In the genomic region with DNA sequence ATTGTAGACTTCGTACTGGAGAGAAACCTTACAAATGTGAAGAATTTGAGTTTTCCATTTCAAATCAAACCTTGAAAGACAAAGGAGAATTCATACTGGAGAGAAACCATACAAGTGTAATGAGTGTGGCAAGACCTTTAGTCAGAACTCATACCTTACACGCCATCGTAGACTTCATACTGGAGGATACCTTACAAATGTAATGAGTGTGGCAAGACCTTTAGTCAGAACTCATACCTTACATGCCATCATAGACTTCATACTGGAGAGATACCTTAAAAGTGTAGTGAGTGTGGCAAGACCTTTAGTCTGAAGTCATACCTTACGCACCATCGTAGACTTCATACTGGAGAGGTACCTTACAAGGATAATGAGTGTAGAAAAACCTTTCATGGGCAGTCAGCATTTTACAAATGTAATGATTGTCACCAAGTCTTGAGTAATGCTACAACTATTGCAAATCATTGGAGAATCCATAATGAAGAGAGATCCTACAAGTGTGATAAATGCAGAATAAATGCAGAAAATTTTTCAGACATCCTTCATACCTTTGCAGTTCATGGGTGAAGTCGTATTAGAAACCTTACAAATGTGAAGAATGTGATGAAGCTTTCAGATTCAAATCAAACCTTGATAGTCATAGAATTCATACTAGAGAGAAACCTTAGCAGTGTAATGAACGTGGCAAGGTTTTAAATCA, we compare ENCODE assay signal across 17 cellular contexts. TPM values are rescaled to one million over a fixed set of nuclear protein-coding genes. Genes with fewer than 3 reads are reported as not detected.
A peak's percentile ranks its signal among the peaks of the same experiment; 100 is the strongest.
DNase-seq lines count a peak whose midpoint lies in the region; ATAC-seq and TF ChIP-seq lines count a peak whose summit lies in the region.
"Had no signal": no experiment of that assay in that cellular context is flagged by ENCODE, and none has a peak within 500 bp of the region (broad histone marks: within the 10 kb centered on the region; RNA-seq: fewer than 3 reads in every experiment).

No MANE protein-coding gene starts in this region.

- no peak overlapping the region for H3K4me3 ChIP-seq in Caco-2 (ENCODE audit: low read depth, low read length)
- H3K4me3 ChIP-seq in HEK293 (ENCODE audit: low read depth, low read length), result no peak overlapping the region
- peak overlapping the region; percentile 64 for H3K4me3 ChIP-seq in endodermal cell (ENCODE audit: low read length)
- H3K4me3 ChIP-seq in trophoblast cell (ENCODE audit: low read depth, low read length), result no peak overlapping the region
- H3K4me3 ChIP-seq: GM12878, GM23338 had no signal

- H2AFZ ChIP-seq in trophoblast cell (ENCODE audit: insufficient read depth, low read length, poor library complexity), result no peak overlapping the region
- H2AFZ ChIP-seq: GM23338 had no signal

- WGBS in endodermal cell (ENCODE audit: insufficient coverage in 1 of 2, insufficient read length in 1 of 2), 2 experiments, result 71 to 87% methylated on average over 2 to 7 of the region's 7 CpGs
- WGBS in trophoblast cell (ENCODE audit: extremely low coverage, insufficient coverage, insufficient read length), result no CpG with 5 or more reads among the region's 7 CpGs

- no peak overlapping the region for H3K18ac ChIP-seq in trophoblast cell (ENCODE audit: low read length)

- intact Hi-C loops in Caco-2 (cut with micrococcal nuclease; ENCODE audit: unreplicated experiment), result no loop called here

- H3K27ac ChIP-seq in HEK293 (ENCODE audit: extremely low read depth, low read depth, low read length) (no peak overlapping the region), endodermal cell (ENCODE audit: low read depth, low read length) (no peak overlapping the region), trophoblast cell (ENCODE audit: low read depth, low read length) (no peak overlapping the region)
- H3K27ac ChIP-seq: C4-2B had no signal

- BruUV-seq in Caco-2 (replicated peaks; lab: Mats Ljungman, UMichigan), result TSS peak; percentile 4

- no peak overlapping the region for H4K12ac ChIP-seq in trophoblast cell (ENCODE audit: low read depth, low read length)

- H3K9ac ChIP-seq in endodermal cell (ENCODE audit: extremely low read depth, low read length, poor library complexity, severe bottlenecking) (no peak overlapping the region), trophoblast cell (ENCODE audit: low read length) (no peak overlapping the region)

- peaks cover 80% of the 10 kb centered on the region for H3K36me3 Mint-ChIP-seq in Caco-2 (ENCODE audit: insufficient read depth, unreplicated experiment)
- H3K36me3 Mint-ChIP-seq in endodermal cell (ENCODE audit: low read depth), result peaks cover 82% of the 10 kb centered on the region
- H3K36me3 Mint-ChIP-seq in immature natural killer cell, result peaks cover 66 to 69% (median 68%) of the 10 kb centered on the region in 3 donors
- peaks cover 85% of the 10 kb centered on the region for H3K36me3 Mint-ChIP-seq in activated naive CD8-positive, alpha-beta T cell treated with anti-CD3 and anti-CD28 coated beads, Interleukin-2, amount 50 U/mL, for 24 hours (ENCODE audit: low read depth)

- no peak overlapping the region for H4K8ac ChIP-seq in trophoblast cell (ENCODE audit: low read depth, low read length)

- CTCF ChIA-PET in Caco-2 (lab: Charles Lee) (no interaction called here), HEK293 (lab: Yijun Ruan, JAX) (interaction anchor here (0.7 to 4.4 kb wide), 2 partner anchors 10 to 15 kb away, joined by 4 to 17 read pairs; no protein-coding TSS in a partner anchor)

- H3K4ac ChIP-seq in trophoblast cell (ENCODE audit: low read depth, low read length), result no peak overlapping the region

- H3K4me1 ChIP-seq in Caco-2 (no peaks in the 10 kb centered on the region), HEK293 (ENCODE audit: control insufficient read depth, insufficient read depth, low read length) (no peaks in the 10 kb centered on the region), endodermal cell (ENCODE audit: control insufficient read depth, insufficient read depth, low read length) (no peaks in the 10 kb centered on the region), trophoblast cell (ENCODE audit: control insufficient read depth in 1 of 2, insufficient read depth in 2 of 2, low read length in 2 of 2) (no peaks in the 10 kb centered on the region)
- H3K4me1 ChIP-seq: BE2C had no signal

- TF ChIP-seq CTCF in Caco-2 (IDR thresholded peaks at IDR 0.05; ENCODE audit: insufficient read depth in 1 of 2, low read depth in 1 of 2, low read length in 1 of 2, severe bottlenecking in 1 of 2, unreplicated experiment in 1 of 2), result no peak
- no peak for TF ChIP-seq CTCF in HEK293 (tag by site-specific recombination; IDR thresholded peaks at IDR 0.05)
- TF ChIP-seq CTCF in endodermal cell (conservative IDR thresholded peaks at IDR 0.05), result no peak

- ATAC-seq in activated naive CD8-positive, alpha-beta T cell treated with anti-CD3 and anti-CD28 coated beads, Interleukin-2, amount 50 U/mL, for 24 hours, result no peak
- ATAC-seq: GM12878, GM23338 had no signal

- H3K23ac ChIP-seq in trophoblast cell (ENCODE audit: low read length), result no peak overlapping the region

- H3K9me3 ChIP-seq in Caco-2 (peaks cover 48% of the 10 kb centered on the region), HEK293 (ENCODE audit: control insufficient read depth, insufficient read depth, low read depth, low read length) (peaks cover 4% of the 10 kb centered on the region), endodermal cell (ENCODE audit: control insufficient read depth, low read length) (peaks cover 86% of the 10 kb centered on the region), trophoblast cell (ENCODE audit: insufficient read depth, low read depth, low read length) (peaks cover 10% of the 10 kb centered on the region)
- H3K9me3 ChIP-seq: BE2C had no signal

- H3K4me2 ChIP-seq in trophoblast cell (ENCODE audit: low read length), result no peak overlapping the region
- H3K4me2 ChIP-seq: GM23338 had no signal

- H3K4me3 Mint-ChIP-seq in Caco-2 (ENCODE audit: unreplicated experiment) (no peak overlapping the region), endodermal cell (no peak overlapping the region), immature natural killer cell (no peak overlapping the region)
- H3K4me3 Mint-ChIP-seq in activated naive CD8-positive, alpha-beta T cell treated with anti-CD3 and anti-CD28 coated beads, Interleukin-2, amount 50 U/mL, for 24 hours, result no peak overlapping the region
- H3K4me3 Mint-ChIP-seq: CD4-positive, alpha-beta T cell; GM23338 had no signal

- H3K9me3 Mint-ChIP-seq in Caco-2 (ENCODE audit: unreplicated experiment) (peaks cover 59% of the 10 kb centered on the region), endodermal cell (peaks cover 72% of the 10 kb centered on the region), immature natural killer cell (peaks cover 63 to 97% (median 88%) of the 10 kb centered on the region in 6 donors)
- peaks cover 70% of the 10 kb centered on the region for H3K9me3 Mint-ChIP-seq in activated naive CD8-positive, alpha-beta T cell treated with anti-CD3 and anti-CD28 coated beads, Interleukin-2, amount 50 U/mL, for 24 hours

- H3K79me2 ChIP-seq in trophoblast cell (ENCODE audit: control insufficient read depth, insufficient read depth, low read length, poor library complexity), result no peaks in the 10 kb centered on the region

- H3K27me3 ChIP-seq in Caco-2 (replicated peaks; ENCODE audit: control insufficient read depth, insufficient read depth, low read length) (no peaks in the 10 kb centered on the region), endodermal cell (ENCODE audit: control insufficient read depth, insufficient read depth, low read length, poor library complexity, severe bottlenecking) (no peaks in the 10 kb centered on the region), trophoblast cell (ENCODE audit: insufficient read depth, low read length) (no peaks in the 10 kb centered on the region)
- H3K27me3 ChIP-seq: BE2C had no signal

- no peak overlapping the region for H2BK12ac ChIP-seq in trophoblast cell (ENCODE audit: low read length)

- H3K79me1 ChIP-seq in trophoblast cell (ENCODE audit: low read length), result no peaks in the 10 kb centered on the region

- no peak overlapping the region for H4K91ac ChIP-seq in trophoblast cell (ENCODE audit: low read depth, low read length)

- DNase-seq in Caco-2 (no peak), endodermal cell (no peak), trophoblast cell (peak; percentile 61 to 89), NCI-H510A (lab: John Stamatoyannopoulos, UW) (no peak), activated gamma-delta T cell (lab: John Stamatoyannopoulos, UW) (no peak), immature natural killer cell (no peak)
- DNase-seq in activated naive CD8-positive, alpha-beta T cell treated with anti-CD3 and anti-CD28 coated beads, Interleukin-2, amount 50 U/mL, for 24 hours, result no peak
- DNase-seq: ACHN; BE2C; Calu3; CD4-positive, alpha-beta T cell; DMS79 treated with DMSO at 0.1 percent for 48 hours; H7 had no signal

- H3K27ac Mint-ChIP-seq in Caco-2 (ENCODE audit: unreplicated experiment), result no peak overlapping the region
- H3K27ac Mint-ChIP-seq in endodermal cell, result no peak overlapping the region
- no peak overlapping the region for H3K27ac Mint-ChIP-seq in immature natural killer cell
- H3K27ac Mint-ChIP-seq in activated naive CD8-positive, alpha-beta T cell treated with anti-CD3 and anti-CD28 coated beads, Interleukin-2, amount 50 U/mL, for 24 hours, result no peak overlapping the region
- H3K27ac Mint-ChIP-seq: CD4-positive, alpha-beta T cell; GM23338 had no signal

- POLR2A ChIA-PET in Caco-2 (lab: Charles Lee), result no interaction called here
- POLR2A ChIA-PET in HEK293 (lab: Yijun Ruan, JAX), result no interaction called here

- no peak overlapping the region for H2BK120ac ChIP-seq in trophoblast cell (ENCODE audit: insufficient read depth, low read length, poor library complexity)

- H3K27me3 Mint-ChIP-seq in Caco-2 (ENCODE audit: insufficient read depth, unreplicated experiment) (no peaks in the 10 kb centered on the region), endodermal cell (ENCODE audit: insufficient read depth) (no peaks in the 10 kb centered on the region), immature natural killer cell (ENCODE audit: low read depth in 3 of 3) (peaks cover 0 to under 1% (median 0%) of the 10 kb centered on the region in 3 donors)
- no peaks in the 10 kb centered on the region for H3K27me3 Mint-ChIP-seq in activated naive CD8-positive, alpha-beta T cell treated with anti-CD3 and anti-CD28 coated beads, Interleukin-2, amount 50 U/mL, for 24 hours
- H3K27me3 Mint-ChIP-seq: CD4-positive, alpha-beta T cell had no signal

- no peak overlapping the region for H2BK5ac ChIP-seq in trophoblast cell (ENCODE audit: low read depth, low read length, poor library complexity)

- H2AK5ac ChIP-seq in trophoblast cell (ENCODE audit: low read length), result no peak overlapping the region

- H3K36me3 ChIP-seq in Caco-2 (ENCODE audit: control insufficient read depth, insufficient read depth, low read length), result peaks cover 11% of the 10 kb centered on the region
- peaks cover 22 to 33% of the 10 kb centered on the region in 2 experiments for H3K36me3 ChIP-seq in HEK293 (ENCODE audit: control insufficient read depth in 2 of 2, insufficient read depth in 1 of 2, low read length in 2 of 2)
- H3K36me3 ChIP-seq in endodermal cell (ENCODE audit: control insufficient read depth, insufficient read depth, low read length), result peaks cover 72% of the 10 kb centered on the region
- peaks cover 18 to 27% of the 10 kb centered on the region in 2 experiments for H3K36me3 ChIP-seq in trophoblast cell (ENCODE audit: control insufficient read depth in 1 of 2, insufficient read depth in 2 of 2, low read length in 2 of 2)

- no peak overlapping the region for H3K14ac ChIP-seq in trophoblast cell (ENCODE audit: low read length)

- H3K4me1 Mint-ChIP-seq in Caco-2 (ENCODE audit: low read depth, unreplicated experiment), result no peaks in the 10 kb centered on the region
- no peaks in the 10 kb centered on the region for H3K4me1 Mint-ChIP-seq in endodermal cell
- H3K4me1 Mint-ChIP-seq in immature natural killer cell, result no peaks in the 10 kb centered on the region
- H3K4me1 Mint-ChIP-seq in activated naive CD8-positive, alpha-beta T cell treated with anti-CD3 and anti-CD28 coated beads, Interleukin-2, amount 50 U/mL, for 24 hours, result no peaks in the 10 kb centered on the region
- H3K4me1 Mint-ChIP-seq: GM23338 had no signal

RNA-seq across cellular contexts. Expression of a gene that starts 14.7 kb away (rescaled TPM):
- total RNA-seq in Caco-2 (2022) (13.1 and 18.6 TPM in 2 replicates), endodermal cell (10 to 100 TPM; 30.1 to 35.9 TPM)
- 9.0 TPM for polyA plus RNA-seq in endodermal cell (2013, experiment 1 of 2)
- polyA plus RNA-seq in endodermal cell (2013, experiment 2 of 2), result 10.7 TPM
- polyA plus RNA-seq in trophoblast cell (2013), result 16.4 and 16.6 TPM in 2 replicates
- 10 to 100 TPM in 1 of 3 donors, 1 to 10 TPM in 2; 5.2 to 13.0 (median 8.7) TPM for polyA plus RNA-seq in immature natural killer cell

RNA-seq across cellular contexts. Expression of a gene that starts 22.1 kb away (rescaled TPM):
- total RNA-seq in Caco-2 (2022), result 19.3 and 20.0 TPM in 2 replicates
- total RNA-seq in endodermal cell, result 10 to 100 TPM; 52.3 to 63.8 TPM
- polyA plus RNA-seq in endodermal cell (2013, experiment 1 of 2), result 17.2 TPM
- polyA plus RNA-seq in endodermal cell (2013, experiment 2 of 2), result 17.8 TPM
- 42.9 and 43.2 TPM in 2 replicates for polyA plus RNA-seq in trophoblast cell (2013)
- polyA plus RNA-seq in immature natural killer cell, result 1 to 10 TPM; 4.4 to 8.9 (median 6.9) TPM

RNA-seq across cellular contexts. Expression of a gene that starts 44.1 kb away (rescaled TPM):
- total RNA-seq in Caco-2 (2022) (12.7 and 15.0 TPM in 2 replicates), endodermal cell (10 to 100 TPM; 42.2 to 48.8 TPM)
- polyA plus RNA-seq in endodermal cell (2013, experiment 1 of 2), result 7.9 TPM
- polyA plus RNA-seq in endodermal cell (2013, experiment 2 of 2), result 6.6 TPM
- polyA plus RNA-seq in trophoblast cell (2013), result 10.2 and 10.9 TPM in 2 replicates
- 10 to 100 TPM in 1 of 3 donors, 1 to 10 TPM in 1, not detected in 1; 4.8 to 10.9 TPM for polyA plus RNA-seq in immature natural killer cell

RNA-seq across cellular contexts. Expression of a gene that starts 57.9 kb away (rescaled TPM):
- 7.4 and 7.9 TPM in 2 replicates for total RNA-seq in Caco-2 (2022)
- total RNA-seq in endodermal cell, result 10 to 100 TPM; 38.7 to 58.5 TPM
- 15.1 TPM for polyA plus RNA-seq in endodermal cell (2013, experiment 1 of 2)
- polyA plus RNA-seq in endodermal cell (2013, experiment 2 of 2), result 13.5 TPM
- 9.0 and 9.2 TPM in 2 replicates for polyA plus RNA-seq in trophoblast cell (2013)
- polyA plus RNA-seq in immature natural killer cell, result 1 to 10 TPM; 1.6 to 6.1 (median 2.7) TPM
- total RNA-seq: Calu3 had no signal

Comparison
In these comparisons a context has a peak if more than half of its experiments do, and no peak if none do; other contexts are left out.
1. DNase-seq: peak in trophoblast cell (2 of 2); none in Caco-2 (0 of 2), endodermal cell (single experiment), NCI-H510A (single experiment), activated gamma-delta T cell (single experiment), immature natural killer cell (0 of 3) and activated naive CD8-positive, alpha-beta T cell treated with anti-CD3 and anti-CD28 coated beads, Interleukin-2, amount 50 U/mL, for 24 hours (single experiment).